Comparison of ENCODE assay signal across 8 cellular contexts in the genomic region with DNA sequence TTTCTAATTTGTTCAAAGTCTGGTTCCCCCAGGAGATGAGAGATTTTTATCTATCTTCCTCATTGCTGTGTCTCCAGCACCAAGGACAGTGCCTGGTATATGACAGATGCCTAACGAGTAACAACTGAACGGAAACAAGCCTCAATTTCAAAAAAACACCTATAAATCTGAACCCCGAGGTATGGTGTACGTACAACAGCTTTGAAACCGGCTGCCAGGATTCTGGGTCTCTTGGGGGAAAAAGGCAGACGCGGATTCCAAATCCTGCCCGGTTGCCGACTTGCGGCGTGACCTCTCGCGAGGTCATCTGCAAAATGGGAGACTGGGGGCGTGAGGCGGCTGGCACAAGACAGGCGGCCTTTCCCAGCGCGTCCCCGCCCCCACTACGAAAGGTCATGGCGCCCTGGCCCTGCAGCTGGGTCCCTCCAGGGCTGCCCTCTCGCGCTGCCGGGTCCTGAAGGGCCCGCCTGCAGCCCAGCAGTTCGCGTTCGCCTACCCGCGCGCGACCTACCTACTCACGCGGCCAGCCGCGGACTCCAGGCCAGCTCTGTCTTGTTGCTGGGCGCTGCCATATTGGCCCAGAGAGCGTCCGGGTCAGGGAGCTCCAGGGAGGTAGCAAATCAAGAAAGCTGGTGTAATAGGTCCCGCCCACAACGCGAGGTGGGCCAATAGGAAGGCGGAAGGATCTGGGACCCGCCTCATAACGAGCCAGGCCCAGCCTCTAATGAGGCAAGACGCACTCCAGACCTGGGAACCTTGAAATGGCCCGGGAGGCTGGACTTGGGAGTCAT. TPM values are rescaled to one million over a fixed set of nuclear protein-coding genes. Genes with fewer than 3 reads are reported as not detected.
DNase-seq lines count a peak whose midpoint lies in the region; ATAC-seq, FAIRE-seq and TF ChIP-seq lines count a peak whose summit lies in the region.

A gene with protein sequence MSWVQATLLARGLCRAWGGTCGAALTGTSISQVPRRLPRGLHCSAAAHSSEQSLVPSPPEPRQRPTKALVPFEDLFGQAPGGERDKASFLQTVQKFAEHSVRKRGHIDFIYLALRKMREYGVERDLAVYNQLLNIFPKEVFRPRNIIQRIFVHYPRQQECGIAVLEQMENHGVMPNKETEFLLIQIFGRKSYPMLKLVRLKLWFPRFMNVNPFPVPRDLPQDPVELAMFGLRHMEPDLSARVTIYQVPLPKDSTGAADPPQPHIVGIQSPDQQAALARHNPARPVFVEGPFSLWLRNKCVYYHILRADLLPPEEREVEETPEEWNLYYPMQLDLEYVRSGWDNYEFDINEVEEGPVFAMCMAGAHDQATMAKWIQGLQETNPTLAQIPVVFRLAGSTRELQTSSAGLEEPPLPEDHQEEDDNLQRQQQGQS (minus strand): TSS at position 584 of the 791 bp plus-strand sequence. CDS start 9,964 bp downstream, outside the sequence.

- intact Hi-C loops in kidney (cut with DNase I), result no loop called here

- peak within 1 kb of the TSS; percentile 81 to 90 for H3K27ac ChIP-seq in kidney (ENCODE audit: low read depth in 2 of 2, low read length in 2 of 2)

- no peaks in the 10 kb centered on the region for H3K36me3 ChIP-seq in kidney (ENCODE audit: control insufficient read depth in 1 of 2, insufficient read depth in 2 of 2, low read length in 2 of 2)

- no peak for TF ChIP-seq CTCF in chondrocyte (IDR thresholded peaks at IDR 0.05)
- no peak for TF ChIP-seq CTCF in kidney (IDR thresholded peaks at IDR 0.05; ENCODE audit: borderline replicate concordance, extremely low read depth, insufficient read depth)

- H3K36me3 Mint-ChIP-seq in chondrocyte (ENCODE audit: low read depth), result no peaks in the 10 kb centered on the region

- H3K4me3 ChIP-seq in kidney (ENCODE audit: low read length in 2 of 2), result peak within 1 kb of the TSS; percentile 93 to 94

- peak within 1 kb of the TSS; percentile 98 for H3K27ac Mint-ChIP-seq in chondrocyte (ENCODE audit: unreplicated experiment)

- peak; percentile 75 for TF ChIP-seq POLR2A in GM19193 (IDR thresholded peaks at IDR 0.05; ENCODE audit: extremely low read depth, insufficient read depth, insufficient read length)

- peaks cover 4 to 7% of the 10 kb centered on the region in 2 donors for H3K4me1 ChIP-seq in kidney (ENCODE audit: control insufficient read depth in 1 of 2, insufficient read depth in 1 of 2, low read depth in 1 of 2, low read length in 2 of 2)

- peak within 1 kb of the TSS; percentile 20 to 75 for H3K9ac ChIP-seq in kidney (ENCODE audit: low read length in 2 of 2)

- H3K27me3 Mint-ChIP-seq in chondrocyte (ENCODE audit: low read depth), result no peaks in the 10 kb centered on the region

- peak within 1 kb of the TSS; percentile 89 for H3K4me3 Mint-ChIP-seq in chondrocyte (ENCODE audit: unreplicated experiment)

- peak; percentile 87 for FAIRE-seq in kidney (lab: Jason Lieb, UNC)

- H3K9me3 ChIP-seq in kidney (ENCODE audit: control insufficient read depth in 1 of 2, low read length in 2 of 2), result no peaks in the 10 kb centered on the region

- peaks cover 23% of the 10 kb centered on the region for H3K4me1 Mint-ChIP-seq in chondrocyte (ENCODE audit: low read depth)

- peak; percentile 90 for ATAC-seq in HG03439 (IDR thresholded peaks at IDR 0.05; ENCODE audit: unreplicated experiment)

- no peaks in the 10 kb centered on the region for H3K9me3 Mint-ChIP-seq in chondrocyte (ENCODE audit: low read depth)

- DNase-seq in AG20443 (ENCODE audit: low spot score) (peak; percentile 97), NCI-H510A treated with DMSO at 0.1 percent for 48 hours (lab: John Stamatoyannopoulos, UW) (peak; percentile 98), chondrocyte (ENCODE audit: low spot score) (peak; percentile 98), kidney (peak; percentile 99)
- DNase-seq in activated CD4-positive, alpha-beta T cell treated with anti-CD3 and anti-CD28 coated beads for 24 hours (ENCODE audit: low read depth in 2 of 2), result peak; percentile 88 to 90
- peak; percentile 96 for DNase-seq in stimulated activated CD4-positive, alpha-beta T cell treated with anti-CD3 and anti-CD28 coated beads, Interleukin-15, amount 100 ng/mL, for 24 hours

RNA-seq across cellular contexts. Expression of the gene that starts here (rescaled TPM):
- total RNA-seq in chondrocyte (20.3 to 27.9 TPM (median 20.5 TPM) in 3 replicates), kidney (33.8 TPM)
- polyA plus RNA-seq in kidney (ENCODE audit: insufficient read depth, low read depth, low replicate concordance), result 83.4 TPM

Comparison
In these comparisons a context has a peak if more than half of its experiments do, and no peak if none do; other contexts are left out.
1. Peak in every context shown above with its lines: DNase-seq, ATAC-seq, H3K4me3 ChIP-seq and H3K27ac ChIP-seq.